ENCODE assay signal across 9 cellular contexts in the genomic region with DNA sequence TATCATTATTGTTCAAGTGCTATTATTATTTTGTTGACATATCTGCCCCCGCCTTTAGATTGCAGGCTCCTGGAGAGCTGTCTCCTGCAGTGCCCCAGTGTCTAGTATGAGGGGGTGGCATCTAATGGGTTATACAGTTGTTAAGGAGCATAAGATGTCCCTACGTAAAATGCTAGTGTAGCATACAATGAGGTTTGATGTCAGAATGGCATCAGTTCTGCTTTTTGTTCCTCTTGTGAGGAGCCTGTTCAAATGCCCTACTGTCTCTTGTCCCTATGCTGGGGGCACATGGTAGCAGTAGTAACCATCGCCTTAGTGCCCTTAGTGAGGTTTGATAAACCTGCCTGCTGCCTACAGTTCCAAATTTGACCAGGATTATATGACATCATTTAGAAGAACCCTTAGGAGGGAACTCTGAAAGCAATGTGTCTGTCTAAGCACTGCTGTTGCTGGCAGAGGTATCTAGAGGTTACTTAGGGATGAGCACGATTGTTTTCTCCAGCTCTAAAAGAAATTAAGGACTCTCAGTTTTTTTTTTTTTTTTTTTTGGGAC. TPM values are rescaled to one million over a fixed set of nuclear protein-coding genes. Genes with fewer than 3 reads are reported as not detected.
DNase-seq lines count a peak whose midpoint lies in the region; ATAC-seq and TF ChIP-seq lines count a peak whose summit lies in the region.
"Had no signal": no experiment of that assay in that cellular context is flagged by ENCODE, and none has a peak within 500 bp of the region (broad histone marks: within the 10 kb centered on the region; RNA-seq: fewer than 3 reads in every experiment).

No MANE protein-coding gene starts in this region.

- no peak overlapping the region for H3K4me2 ChIP-seq in GM23338

- no peaks in the 10 kb centered on the region for H3K27me3 Mint-ChIP-seq in CD4-positive, alpha-beta T cell
- H3K27me3 Mint-ChIP-seq in T-cell (no peaks in the 10 kb centered on the region), GM23338 (ENCODE audit: insufficient read depth, low read depth, poor library complexity) (no peaks in the 10 kb centered on the region)

- H3K4me1 ChIP-seq in foreskin keratinocyte: no peaks in the 10 kb centered on the region
- H3K4me1 ChIP-seq in GM23338 (ENCODE audit: insufficient read depth): peaks cover 11% of the 10 kb centered on the region; the same call in 1 of the 2 replicates

- no peaks in the 10 kb centered on the region for H3K27me3 ChIP-seq in CD4-positive, alpha-beta T cell (ENCODE audit: control insufficient read depth, insufficient read depth, low read length)
- H3K27me3 ChIP-seq in foreskin keratinocyte (no peaks in the 10 kb centered on the region), GM23338 (ENCODE audit: insufficient read depth) (no peaks in the 10 kb centered on the region)

- peak overlapping the region; percentile 64 for H3K27ac Mint-ChIP-seq in CD4-positive, alpha-beta T cell
- H3K27ac Mint-ChIP-seq in T-cell: peak overlapping the region; percentile 79 to 85
- no peak overlapping the region for H3K27ac Mint-ChIP-seq in GM23338

- intact Hi-C loops in CD4-positive, alpha-beta T cell (cut with DNase I, micrococcal nuclease): no loop called here

- CTCF ChIA-PET in CD4-positive, alpha-beta T cell (lab: Charles Lee): interaction anchor here (0.7 to 3.0 kb wide), 3 partner anchors 60 to 256 kb away, joined by 3 to 10 read pairs (median 3); no protein-coding TSS in a partner anchor
- CTCF ChIA-PET in T-cell (lab: Charles Lee): interaction anchor here in 1 of 2 donors (0.5 kb wide), 1 partner anchor 59 kb away, joined by 5 read pairs; no protein-coding TSS in a partner anchor

- H3K4me1 Mint-ChIP-seq in CD4-positive, alpha-beta T cell (ENCODE audit: low read depth): peaks cover 40% of the 10 kb centered on the region
- H3K4me1 Mint-ChIP-seq in T-cell (peaks cover 35 to 43% (median 40%) of the 10 kb centered on the region in 3 donors), GM23338 (peaks cover 6% of the 10 kb centered on the region; the same call in 2 of the 3 replicates)

- H3K36me3 Mint-ChIP-seq in CD4-positive, alpha-beta T cell (ENCODE audit: low read depth): no peaks in the 10 kb centered on the region
- H3K36me3 Mint-ChIP-seq in T-cell (no peaks in the 10 kb centered on the region), GM23338 (ENCODE audit: low read depth) (no peaks in the 10 kb centered on the region)

- no peaks in the 10 kb centered on the region for H3K9me3 ChIP-seq in CD4-positive, alpha-beta T cell (ENCODE audit: control insufficient read depth, low read length)

- no peaks in the 10 kb centered on the region for H3F3A ChIP-seq in GM23338 (replicated peaks; ENCODE audit: low read depth)

- H3K9me3 Mint-ChIP-seq in CD4-positive, alpha-beta T cell: no peaks in the 10 kb centered on the region
- H3K9me3 Mint-ChIP-seq in T-cell (no peaks in the 10 kb centered on the region), GM23338 (no peaks in the 10 kb centered on the region)

- ATAC-seq in CD4-positive, alpha-beta T cell (ENCODE audit: poor library complexity): no peak
- ATAC-seq in GM18909 (IDR thresholded peaks at IDR 0.05; ENCODE audit: poor library complexity, unreplicated experiment): peak; percentile 59
- peak; percentile 62 for ATAC-seq in HG02981 (IDR thresholded peaks at IDR 0.05; ENCODE audit: unreplicated experiment)
- peak in 2 of 4 experiments; percentile 17 to 33 for ATAC-seq in T-cell (replicated peaks in 1 of 4)
- ATAC-seq in foreskin keratinocyte: no peak
- ATAC-seq in GM23338: no peak

- H3K4me3 ChIP-seq in GM23338: no peak overlapping the region

- H3K27ac ChIP-seq in CD4-positive, alpha-beta T cell (ENCODE audit: low read depth, low read length): no peak overlapping the region
- H3K27ac ChIP-seq in foreskin keratinocyte: no peak overlapping the region
- H3K27ac ChIP-seq in GM23338 (ENCODE audit: low read depth): no peak overlapping the region

- H3K9me2 ChIP-seq in GM23338 (ENCODE audit: insufficient read depth): no peaks in the 10 kb centered on the region

- no peaks in the 10 kb centered on the region for H3K36me3 ChIP-seq in GM23338 (ENCODE audit: insufficient read depth)

- POLR2A ChIA-PET in CD4-positive, alpha-beta T cell (lab: Charles Lee): interaction anchor here (1.4 kb wide), 1 partner anchor 9 kb away, joined by 8 read pairs; the partner anchor contains the start of gene CREM
- POLR2A ChIA-PET in T-cell (lab: Charles Lee): interaction anchor here in 1 of 2 donors (0.6 to 1.4 kb wide), 2 partner anchors 59 to 314 kb away, joined by 4 to 5 read pairs; no protein-coding TSS in a partner anchor

- H3K79me2 ChIP-seq in GM23338 (replicated peaks; ENCODE audit: insufficient read depth): peaks cover 34% of the 10 kb centered on the region

- no peaks in the 10 kb centered on the region for H4K20me1 ChIP-seq in GM23338 (replicated peaks; ENCODE audit: insufficient read depth)

- no peak overlapping the region for H2AFZ ChIP-seq in GM23338

- TF ChIP-seq CTCF in CD4-positive, alpha-beta T cell (IDR thresholded peaks at IDR 0.05): no peak
- TF ChIP-seq CTCF in foreskin keratinocyte (conservative IDR thresholded peaks at IDR 0.05) (no peak), GM23338 (conservative IDR thresholded peaks at IDR 0.05; ENCODE audit: low read depth in 2 of 2) (no peak)

- DNase-seq in CD4-positive, alpha-beta T cell: no peak
- DNase-seq in T-cell (peak in 1 of 34 experiments; percentile 3), NCI-H524 (lab: John Stamatoyannopoulos, UW) (no peak), kidney tubule cell (ENCODE audit: low spot score) (no peak), foreskin keratinocyte (no peak), GM23338 (ENCODE audit: low spot score) (no peak)
- DNase-seq: foreskin fibroblast had no signal

- peak overlapping the region; percentile 48 for H3K4me3 Mint-ChIP-seq in CD4-positive, alpha-beta T cell
- H3K4me3 Mint-ChIP-seq in T-cell (peak overlapping the region; percentile 28 to 47 (median 42)), GM23338 (no peak overlapping the region)

TF ChIP-seq in GM23338, 12 proteins besides CTCF, POLR2A, EP300 and RAD21 (continues in another document):
- TF ChIP-seq CREB1 (CRISPR knock-in tag; IDR thresholded peaks at IDR 0.05; ENCODE audit: low read depth): no peak

RNA-seq across cellular contexts. Expression of gene CREM, which starts 9.7 kb away (rescaled TPM):
- total RNA-seq in CD4-positive, alpha-beta T cell: 10 to 100 TPM; 65.7 to 67.0 TPM
- total RNA-seq in T-cell (10 to 100 TPM; 20.6 to 57.2 (median 26.0) TPM), foreskin keratinocyte (17.4 and 18.0 TPM in 2 replicates)
- polyA plus RNA-seq in foreskin keratinocyte (14.0 and 17.9 TPM in 2 replicates), GM23338 (2016; fragmentation: Nextera tagmentation; extraction: Ambion mirVana) (41.1 and 43.8 TPM in 2 replicates)
- 40.9 and 68.9 TPM in 2 replicates for total RNA-seq in GM23338 (2014; rRNA removed; shearing (Covaris generic))

RNA-seq across cellular contexts. Expression of gene CUL2, which starts 46.2 kb away (rescaled TPM):
- 10 to 100 TPM; 30.1 to 32.4 TPM for total RNA-seq in CD4-positive, alpha-beta T cell
- total RNA-seq in T-cell (10 to 100 TPM; 29.5 to 35.6 (median 31.2) TPM), foreskin keratinocyte (38.7 and 43.1 TPM in 2 replicates)
- polyA plus RNA-seq in foreskin keratinocyte (12.7 and 15.5 TPM in 2 replicates), GM23338 (2016; fragmentation: Nextera tagmentation; extraction: Ambion mirVana) (10.1 and 17.2 TPM in 2 replicates)
- 32.9 and 38.3 TPM in 2 replicates for total RNA-seq in GM23338 (2014; rRNA removed; shearing (Covaris generic))

Comparison
In these comparisons a context has a peak if more than half of its experiments do, and no peak if none do; other contexts are left out.
1. ATAC-seq: peak in GM18909 (single experiment) and HG02981 (single experiment); none in CD4-positive, alpha-beta T cell (single experiment), foreskin keratinocyte (single experiment) and GM23338 (single experiment).